Comparison of ENCODE assay signal across 14 cellular contexts in genomic region chr16:11414815-11415775, GRCh38.
A peak's percentile ranks its signal among the peaks of the same experiment; 100 is the strongest.
DNase-seq lines count a peak whose midpoint lies in the region; ATAC-seq and TF ChIP-seq lines count a peak whose summit lies in the region.
"Had no signal": no experiment of that assay in that cellular context is flagged by ENCODE, and none has a peak within 500 bp of the region (broad histone marks: within the 10 kb centered on the region; RNA-seq: fewer than 3 reads in every experiment).

No MANE protein-coding gene starts in this region.

- H3K27me3 Mint-ChIP-seq in natural killer cell treated with Interleukin-12 subunit alpha and Interleukin-12 subunit beta and Interleukin-15 and Interleukin-18, amount 100 ng/mL, for 72 hours, result no peaks in the 10 kb centered on the region
- no peaks in the 10 kb centered on the region for H3K27me3 Mint-ChIP-seq in natural killer cell (ENCODE audit: low read depth in 2 of 2)
- no peaks in the 10 kb centered on the region for H3K27me3 Mint-ChIP-seq in activated T-helper 17 cell treated with anti-CD3 and anti-CD28 coated beads, Interleukin-2, amount 50 U/mL, for 72 hours
- H3K27me3 Mint-ChIP-seq: CD4-positive, alpha-beta memory T cell had no signal

- peak; percentile 37 for DNase-seq in natural killer cell treated with Interleukin-12 subunit alpha and Interleukin-12 subunit beta and Interleukin-15 and Interleukin-18, amount 100 ng/mL, for 72 hours (ENCODE audit: low spot score)
- DNase-seq in natural killer cell, result no peak
- DNase-seq in NCI-H1694 treated with DMSO at 0.1 percent for 48 hours (lab: John Stamatoyannopoulos, UW), result peak; percentile 5
- peak; percentile 87 for DNase-seq in cerebellum (ENCODE audit: low spot score)
- no peak for DNase-seq in sciatic nerve (ENCODE audit: low spot score)
- no peak for DNase-seq in left colon
- DNase-seq: BE2C; CD4-positive, alpha-beta memory T cell; KG1; NCI-H1417 treated with DMSO at 0.1 percent for 48 hours; NCI-H2029; NCI-H774 had no signal

- H3K27ac Mint-ChIP-seq in natural killer cell treated with Interleukin-12 subunit alpha and Interleukin-12 subunit beta and Interleukin-15 and Interleukin-18, amount 100 ng/mL, for 72 hours, result no peak overlapping the region
- no peak overlapping the region for H3K27ac Mint-ChIP-seq in natural killer cell
- no peak overlapping the region for H3K27ac Mint-ChIP-seq in activated T-helper 17 cell treated with anti-CD3 and anti-CD28 coated beads, Interleukin-2, amount 50 U/mL, for 72 hours
- H3K27ac Mint-ChIP-seq: CD4-positive, alpha-beta memory T cell had no signal

- intact Hi-C loops in natural killer cell (cut with micrococcal nuclease), result no loop called here
- intact Hi-C loops in sciatic nerve (cut with DNase I), result no loop called here
- intact Hi-C loops in left colon (cut with DNase I, micrococcal nuclease), result no loop called here

- H3K9me3 Mint-ChIP-seq in natural killer cell treated with Interleukin-12 subunit alpha and Interleukin-12 subunit beta and Interleukin-15 and Interleukin-18, amount 100 ng/mL, for 72 hours, result no peaks in the 10 kb centered on the region
- H3K9me3 Mint-ChIP-seq in natural killer cell, result no peaks in the 10 kb centered on the region
- no peaks in the 10 kb centered on the region for H3K9me3 Mint-ChIP-seq in activated T-helper 17 cell treated with anti-CD3 and anti-CD28 coated beads, Interleukin-2, amount 50 U/mL, for 72 hours
- H3K9me3 Mint-ChIP-seq: CD4-positive, alpha-beta memory T cell had no signal

- no peaks in the 10 kb centered on the region for H3K36me3 Mint-ChIP-seq in natural killer cell treated with Interleukin-12 subunit alpha and Interleukin-12 subunit beta and Interleukin-15 and Interleukin-18, amount 100 ng/mL, for 72 hours
- H3K36me3 Mint-ChIP-seq in natural killer cell, result no peaks in the 10 kb centered on the region
- H3K36me3 Mint-ChIP-seq in activated T-helper 17 cell treated with anti-CD3 and anti-CD28 coated beads, Interleukin-2, amount 50 U/mL, for 72 hours (ENCODE audit: low read depth), result no peaks in the 10 kb centered on the region

- no peak for TF ChIP-seq CTCF in natural killer cell (IDR thresholded peaks at IDR 0.05)

- H3K4me1 Mint-ChIP-seq in natural killer cell treated with Interleukin-12 subunit alpha and Interleukin-12 subunit beta and Interleukin-15 and Interleukin-18, amount 100 ng/mL, for 72 hours (ENCODE audit: low read depth in 2 of 2), result peaks cover 7 to 11% of the 10 kb centered on the region in 2 donors
- peaks cover 0 to 4% of the 10 kb centered on the region in 2 donors for H3K4me1 Mint-ChIP-seq in natural killer cell
- H3K4me1 Mint-ChIP-seq in activated T-helper 17 cell treated with anti-CD3 and anti-CD28 coated beads, Interleukin-2, amount 50 U/mL, for 72 hours, result no peaks in the 10 kb centered on the region
- H3K4me1 Mint-ChIP-seq: CD4-positive, alpha-beta memory T cell had no signal

- no peak overlapping the region for H3K4me3 Mint-ChIP-seq in natural killer cell treated with Interleukin-12 subunit alpha and Interleukin-12 subunit beta and Interleukin-15 and Interleukin-18, amount 100 ng/mL, for 72 hours
- no peak overlapping the region for H3K4me3 Mint-ChIP-seq in natural killer cell
- no peak overlapping the region for H3K4me3 Mint-ChIP-seq in activated T-helper 17 cell treated with anti-CD3 and anti-CD28 coated beads, Interleukin-2, amount 50 U/mL, for 72 hours
- H3K4me3 Mint-ChIP-seq: CD4-positive, alpha-beta memory T cell had no signal

- no peak for ATAC-seq in natural killer cell treated with Interleukin-12 subunit alpha and Interleukin-12 subunit beta and Interleukin-15 and Interleukin-18, amount 100 ng/mL, for 72 hours
- ATAC-seq in natural killer cell (no peak), sciatic nerve (no peak), left colon (no peak)
- no peak for ATAC-seq in activated T-helper 17 cell treated with anti-CD3 and anti-CD28 coated beads, Interleukin-2, amount 50 U/mL, for 72 hours (replicated peaks)
- ATAC-seq: Right ventricle myocardium inferior had no signal

Comparison
In these comparisons a context has a peak if more than half of its experiments do, and no peak if none do; other contexts are left out.
1. DNase-seq: peak in natural killer cell treated with Interleukin-12 subunit alpha and Interleukin-12 subunit beta and Interleukin-15 and Interleukin-18, amount 100 ng/mL, for 72 hours (single experiment), NCI-H1694 treated with DMSO at 0.1 percent for 48 hours (single experiment) and cerebellum (single experiment); none in natural killer cell (single experiment), sciatic nerve (single experiment) and left colon (0 of 2).